27 cellular contexts compared by ENCODE assay signal in the genomic region with DNA sequence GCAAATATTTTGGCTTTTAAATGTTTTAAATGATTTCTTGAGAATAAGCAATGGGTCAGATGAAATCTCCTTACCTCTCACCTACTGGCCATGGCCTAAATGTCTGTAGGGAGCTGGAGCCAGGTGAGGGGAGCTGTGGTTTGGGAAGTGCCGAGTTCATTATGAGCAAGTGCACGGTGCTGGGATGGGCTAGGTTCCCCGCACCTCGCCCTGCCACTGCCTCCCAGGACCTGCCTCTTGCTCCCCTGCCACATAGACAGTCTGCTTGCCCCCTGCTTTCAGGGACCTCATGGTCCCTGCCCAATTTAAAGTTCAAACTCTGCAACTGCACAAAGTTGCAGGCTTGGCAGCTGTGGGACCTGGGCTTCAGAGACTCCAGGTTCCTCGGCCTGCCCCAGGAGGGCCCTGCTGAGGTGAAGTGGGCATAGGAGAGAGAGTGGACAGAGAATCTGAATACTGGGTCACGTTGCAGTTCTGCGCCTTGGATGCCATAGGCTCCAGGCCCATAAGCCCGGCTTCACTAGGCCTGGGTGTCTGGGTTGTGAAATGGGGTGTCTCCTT. TPM values are rescaled to one million over a fixed set of nuclear protein-coding genes. Genes with fewer than 3 reads are reported as not detected.
"Had no signal": no experiment of that assay in that cellular context is flagged by ENCODE, and none has a peak within 500 bp of the region (broad histone marks: within the 10 kb centered on the region; RNA-seq: fewer than 3 reads in every experiment).

No MANE protein-coding gene starts in this region.

- DNase-seq: activated CD4-positive, alpha-beta T cell treated with anti-CD3 and anti-CD28 coated beads for 36 hours; activated effector memory CD4-positive, alpha-beta T cell treated with Interleukin-2 at 50 U/mL for 16 hours; activated naive CD4-positive, alpha-beta T cell treated with anti-CD3 and anti-CD28 coated beads, Interleukin-2, amount 10 ng/mL, durations not matched to agents 7 days and 5 days; activated T-cell treated with anti-CD3 and anti-CD28 coated beads for 4 hours; activated T-cell treated with anti-CD3 and anti-CD28 coated beads, Interleukin-2, amount 50 U/mL, for 4 hours; amniotic stem cell; aorta; brain microvascular endothelial cell; central memory CD4-positive, alpha-beta T cell; Kasumi-1; KG1; MG63; MV-4-11; NCI-H1092; NCI-H1436 treated with DMSO at 0.1 percent for 48 hours; NCI-H1694 treated with DMSO at 0.1 percent for 48 hours; NCI-H2029; NCI-H345; NCI-H524 treated with DMSO at 0.1 percent for 48 hours; RPMI8226; SHP77 treated with DMSO at 0.1 percent for 48 hours; SK-N-SH had no signal

- H3K9me3 ChIP-seq: MG63, SJSA1, SK-N-SH had no signal

- H3K36me3 ChIP-seq: brain microvascular endothelial cell, MG63, SJSA1 had no signal

- H3K4me1 ChIP-seq: SJSA1 had no signal

- ATAC-seq: activated CD4-positive, alpha-beta T cell treated with anti-CD3 and anti-CD28 coated beads for 36 hours; activated CD4-positive, CD25-positive, alpha-beta regulatory T cell treated with anti-CD3 and anti-CD28 coated beads, Interleukin-2, amount 50 U/mL, for 24 hours; activated T-cell treated with anti-CD3 and anti-CD28 coated beads, Interleukin-2, amount 50 U/mL, for 4 hours; Panc1 had no signal

- H3K4me3 ChIP-seq: MG63, SJSA1 had no signal

- H3K9ac ChIP-seq: SK-N-SH had no signal

- H3K27me3 ChIP-seq: SJSA1 had no signal

- H3K27ac ChIP-seq: brain microvascular endothelial cell, SJSA1 had no signal

RNA-seq across cellular contexts. Expression of a gene that starts 5.4 kb away (rescaled TPM):
- total RNA-seq: activated CD4-positive, alpha-beta T cell treated with anti-CD3 and anti-CD28 coated beads for 36 hours; activated T-cell treated with anti-CD3 and anti-CD28 coated beads, Interleukin-2, amount 50 U/mL, for 4 hours; aorta; cerebellum; NCI-H460; SJSA1 had no signal
- polyA plus RNA-seq: aorta, SK-N-SH had no signal

RNA-seq across cellular contexts. Expression of a gene that starts 36.2 kb away (rescaled TPM):
- total RNA-seq: activated CD4-positive, alpha-beta T cell treated with anti-CD3 and anti-CD28 coated beads for 36 hours; activated T-cell treated with anti-CD3 and anti-CD28 coated beads, Interleukin-2, amount 50 U/mL, for 4 hours; aorta; cerebellum; NCI-H460; SJSA1 had no signal
- polyA plus RNA-seq: SK-N-SH had no signal

RNA-seq across cellular contexts. Expression of a gene that starts 41.2 kb away (rescaled TPM):
- total RNA-seq: activated CD4-positive, alpha-beta T cell treated with anti-CD3 and anti-CD28 coated beads for 36 hours; activated T-cell treated with anti-CD3 and anti-CD28 coated beads, Interleukin-2, amount 50 U/mL, for 4 hours; cerebellum had no signal

RNA-seq across cellular contexts. Expression of a gene that starts 44.5 kb away (rescaled TPM):
- total RNA-seq: activated CD4-positive, alpha-beta T cell treated with anti-CD3 and anti-CD28 coated beads for 36 hours; activated T-cell treated with anti-CD3 and anti-CD28 coated beads, Interleukin-2, amount 50 U/mL, for 4 hours; NCI-H460; SJSA1 had no signal
